ENCODE assay signal across 1 cellular context in genomic region chr21:42892582-42892930, GRCh38.
TF ChIP-seq lines count a peak whose summit lies in the region.

No MANE protein-coding gene starts in this region.

TF ChIP-seq in HEK293, 187 proteins besides CTCF, POLR2A, EP300 and RAD21 (continued from another document):
- TF ChIP-seq, protein P1, sequence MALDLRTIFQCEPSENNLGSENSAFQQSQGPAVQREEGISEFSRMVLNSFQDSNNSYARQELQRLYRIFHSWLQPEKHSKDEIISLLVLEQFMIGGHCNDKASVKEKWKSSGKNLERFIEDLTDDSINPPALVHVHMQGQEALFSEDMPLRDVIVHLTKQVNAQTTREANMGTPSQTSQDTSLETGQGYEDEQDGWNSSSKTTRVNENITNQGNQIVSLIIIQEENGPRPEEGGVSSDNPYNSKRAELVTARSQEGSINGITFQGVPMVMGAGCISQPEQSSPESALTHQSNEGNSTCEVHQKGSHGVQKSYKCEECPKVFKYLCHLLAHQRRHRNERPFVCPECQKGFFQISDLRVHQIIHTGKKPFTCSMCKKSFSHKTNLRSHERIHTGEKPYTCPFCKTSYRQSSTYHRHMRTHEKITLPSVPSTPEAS (tag by site-specific recombination; IDR thresholded peaks at IDR 0.05) = 0 out of 2 replicates have a peak, but pooled peaks have one; percentile 17
- TF ChIP-seq ZSCAN16 (tag by site-specific recombination; IDR thresholded peaks at IDR 0.05) (no peak), ZNF544 (tag by site-specific recombination; IDR thresholded peaks at IDR 0.05) (no peak), ZNF792 (tag by site-specific recombination; IDR thresholded peaks at IDR 0.05) (no peak), REST (tag by site-specific recombination; IDR thresholded peaks at IDR 0.05) (no peak), ZBTB48 (tag by site-specific recombination; IDR thresholded peaks at IDR 0.05) (peak; percentile 70), ZNF692 (tag by site-specific recombination; IDR thresholded peaks at IDR 0.05) (peak; percentile 20), ZNF223 (tag by site-specific recombination; IDR thresholded peaks at IDR 0.05) (no peak), ZNF391 (tag by site-specific recombination; IDR thresholded peaks at IDR 0.05; ENCODE audit: borderline replicate concordance, low read depth) (no peak), ZSCAN23 (tag by site-specific recombination; IDR thresholded peaks at IDR 0.05) (peak; percentile 92; the same call in 1 of the 2 replicates), ZNF362 (tag by site-specific recombination; IDR thresholded peaks at IDR 0.05) (no peak), ZNF610 (tag by site-specific recombination; IDR thresholded peaks at IDR 0.05; ENCODE audit: borderline replicate concordance) (no peak), ZNF423 (tag by site-specific recombination; IDR thresholded peaks at IDR 0.05) (no peak; the same call in none of the 2 replicates), ZNF747 (tag by site-specific recombination; IDR thresholded peaks at IDR 0.05) (no peak), ZNF830 (tag by site-specific recombination; IDR thresholded peaks at IDR 0.05; ENCODE audit: low read depth) (no peak), ZFP3 (tag by site-specific recombination; IDR thresholded peaks at IDR 0.05; ENCODE audit: low read depth) (no peak)
- TF ChIP-seq, protein P2, sequence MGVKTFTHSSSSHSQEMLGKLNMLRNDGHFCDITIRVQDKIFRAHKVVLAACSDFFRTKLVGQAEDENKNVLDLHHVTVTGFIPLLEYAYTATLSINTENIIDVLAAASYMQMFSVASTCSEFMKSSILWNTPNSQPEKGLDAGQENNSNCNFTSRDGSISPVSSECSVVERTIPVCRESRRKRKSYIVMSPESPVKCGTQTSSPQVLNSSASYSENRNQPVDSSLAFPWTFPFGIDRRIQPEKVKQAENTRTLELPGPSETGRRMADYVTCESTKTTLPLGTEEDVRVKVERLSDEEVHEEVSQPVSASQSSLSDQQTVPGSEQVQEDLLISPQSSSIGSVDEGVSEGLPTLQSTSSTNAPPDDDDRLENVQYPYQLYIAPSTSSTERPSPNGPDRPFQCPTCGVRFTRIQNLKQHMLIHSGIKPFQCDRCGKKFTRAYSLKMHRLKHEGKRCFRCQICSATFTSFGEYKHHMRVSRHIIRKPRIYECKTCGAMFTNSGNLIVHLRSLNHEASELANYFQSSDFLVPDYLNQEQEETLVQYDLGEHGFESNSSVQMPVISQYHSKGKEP (tag by site-specific recombination; IDR thresholded peaks at IDR 0.05) = peak; percentile 11; the same call in 1 of the 2 replicates
- TF ChIP-seq, protein P3, sequence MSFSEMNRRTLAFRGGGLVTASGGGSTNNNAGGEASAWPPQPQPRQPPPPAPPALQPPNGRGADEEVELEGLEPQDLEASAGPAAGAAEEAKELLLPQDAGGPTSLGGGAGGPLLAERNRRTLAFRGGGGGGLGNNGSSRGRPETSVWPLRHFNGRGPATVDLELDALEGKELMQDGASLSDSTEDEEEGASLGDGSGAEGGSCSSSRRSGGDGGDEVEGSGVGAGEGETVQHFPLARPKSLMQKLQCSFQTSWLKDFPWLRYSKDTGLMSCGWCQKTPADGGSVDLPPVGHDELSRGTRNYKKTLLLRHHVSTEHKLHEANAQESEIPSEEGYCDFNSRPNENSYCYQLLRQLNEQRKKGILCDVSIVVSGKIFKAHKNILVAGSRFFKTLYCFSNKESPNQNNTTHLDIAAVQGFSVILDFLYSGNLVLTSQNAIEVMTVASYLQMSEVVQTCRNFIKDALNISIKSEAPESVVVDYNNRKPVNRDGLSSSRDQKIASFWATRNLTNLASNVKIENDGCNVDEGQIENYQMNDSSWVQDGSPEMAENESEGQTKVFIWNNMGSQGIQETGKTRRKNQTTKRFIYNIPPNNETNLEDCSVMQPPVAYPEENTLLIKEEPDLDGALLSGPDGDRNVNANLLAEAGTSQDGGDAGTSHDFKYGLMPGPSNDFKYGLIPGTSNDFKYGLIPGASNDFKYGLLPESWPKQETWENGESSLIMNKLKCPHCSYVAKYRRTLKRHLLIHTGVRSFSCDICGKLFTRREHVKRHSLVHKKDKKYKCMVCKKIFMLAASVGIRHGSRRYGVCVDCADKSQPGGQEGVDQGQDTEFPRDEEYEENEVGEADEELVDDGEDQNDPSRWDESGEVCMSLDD (tag by site-specific recombination; IDR thresholded peaks at IDR 0.05) = no peak
- TF ChIP-seq, protein P4, sequence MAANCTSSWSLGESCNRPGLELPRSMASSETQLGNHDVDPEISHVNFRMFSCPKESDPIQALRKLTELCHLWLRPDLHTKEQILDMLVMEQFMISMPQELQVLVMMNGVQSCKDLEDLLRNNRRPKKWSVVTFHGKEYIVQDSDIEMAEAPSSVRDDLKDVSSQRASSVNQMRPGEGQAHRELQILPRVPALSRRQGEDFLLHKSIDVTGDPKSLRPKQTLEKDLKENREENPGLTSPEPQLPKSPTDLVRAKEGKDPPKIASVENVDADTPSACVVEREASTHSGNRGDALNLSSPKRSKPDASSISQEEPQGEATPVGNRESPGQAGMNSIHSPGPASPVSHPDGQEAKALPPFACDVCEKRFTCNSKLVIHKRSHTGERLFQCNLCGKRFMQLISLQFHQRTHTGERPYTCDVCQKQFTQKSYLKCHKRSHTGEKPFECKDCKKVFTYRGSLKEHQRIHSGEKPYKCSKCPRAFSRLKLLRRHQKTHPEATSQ (tag by site-specific recombination; IDR thresholded peaks at IDR 0.05) = peak; percentile 89
- TF ChIP-seq, protein P5, sequence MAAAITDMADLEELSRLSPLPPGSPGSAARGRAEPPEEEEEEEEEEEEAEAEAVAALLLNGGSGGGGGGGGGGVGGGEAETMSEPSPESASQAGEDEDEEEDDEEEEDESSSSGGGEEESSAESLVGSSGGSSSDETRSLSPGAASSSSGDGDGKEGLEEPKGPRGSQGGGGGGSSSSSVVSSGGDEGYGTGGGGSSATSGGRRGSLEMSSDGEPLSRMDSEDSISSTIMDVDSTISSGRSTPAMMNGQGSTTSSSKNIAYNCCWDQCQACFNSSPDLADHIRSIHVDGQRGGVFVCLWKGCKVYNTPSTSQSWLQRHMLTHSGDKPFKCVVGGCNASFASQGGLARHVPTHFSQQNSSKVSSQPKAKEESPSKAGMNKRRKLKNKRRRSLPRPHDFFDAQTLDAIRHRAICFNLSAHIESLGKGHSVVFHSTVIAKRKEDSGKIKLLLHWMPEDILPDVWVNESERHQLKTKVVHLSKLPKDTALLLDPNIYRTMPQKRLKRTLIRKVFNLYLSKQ (tag by site-specific recombination; IDR thresholded peaks at IDR 0.05; ENCODE audit: borderline replicate concordance) = no peak
